Comparison of ENCODE assay signal across 22 cellular contexts in the genomic region with DNA sequence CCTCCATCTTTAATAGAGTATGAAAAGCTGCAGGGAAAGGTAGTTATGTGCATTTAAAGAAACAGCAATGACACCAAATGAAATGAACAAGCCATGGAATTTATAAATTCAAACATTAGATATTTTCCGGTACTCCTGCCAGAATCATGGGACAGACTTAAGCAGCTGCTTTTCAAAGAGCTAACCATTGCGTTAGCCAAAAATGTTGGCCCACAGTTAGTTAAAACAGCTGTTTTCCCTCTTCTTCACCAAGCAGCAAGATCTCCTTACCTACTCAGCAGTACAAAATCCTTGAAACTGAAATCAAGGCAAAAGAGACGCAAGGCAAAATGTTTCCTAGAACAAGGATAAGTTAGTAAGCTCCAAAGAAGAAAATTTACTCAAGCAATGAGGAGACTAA.
"Had no signal": no experiment of that assay in that cellular context is flagged by ENCODE, and none has a peak within 500 bp of the region (broad histone marks: within the 10 kb centered on the region; RNA-seq: fewer than 3 reads in every experiment).

No MANE protein-coding gene starts in this region.

- ATAC-seq: activated CD8-positive, alpha-beta T cell treated with anti-CD3 and anti-CD28 coated beads, Interleukin-2, amount 10 ng/mL, durations not matched to agents 7 days and 5 days; effector memory CD8-positive, alpha-beta T cell; mucosa of descending colon; natural killer cell; right lobe of liver had no signal

- DNase-seq: activated CD4-positive, alpha-beta T cell treated with anti-CD3 and anti-CD28 coated beads, Interleukin-2, amount 10 ng/mL, durations not matched to agents 24 days and 14 days; activated CD4-positive, CD25-positive, alpha-beta regulatory T cell; activated CD8-positive, alpha-beta memory T cell treated with anti-CD3 and anti-CD28 coated beads, Interleukin-2, amount 50 U/mL, for 4 hours; activated CD8-positive, alpha-beta T cell treated with anti-CD3 and anti-CD28 coated beads, Interleukin-2, amount 10 ng/mL, durations not matched to agents 7 days and 5 days; activated naive CD4-positive, alpha-beta T cell treated with Interleukin-2 at 50 U/mL for 16 hours; aorta; cerebellar nuclear complex; effector memory CD8-positive, alpha-beta T cell; foreskin fibroblast; left cardiac atrium; mammary epithelial cell; mucosa of descending colon; natural killer cell; right lobe of liver; spleen; trophoblast cell had no signal

- H3K4me3 ChIP-seq: mucosa of descending colon, prostate gland, right lobe of liver, SK-N-MC, spleen, suprapubic skin had no signal

- H3K36me3 Mint-ChIP-seq: natural killer cell had no signal

- H3K27me3 Mint-ChIP-seq: activated CD4-positive, alpha-beta T cell treated with anti-CD3 and anti-CD28 coated beads, Interleukin-2, amount 10 ng/mL, durations not matched to agents 24 days and 14 days; dendritic cell treated with granulocyte-macrophage colony-stimulating factor and Interleukin-4, amounts not matched to agents 40 ng/mL and 50 ng/mL, for 4 days; effector memory CD8-positive, alpha-beta T cell; stimulated activated naive CD8-positive, alpha-beta T cell treated with anti-CD3 and anti-CD28 coated beads, Interleukin-15, Interleukin-2, amounts not matched to agents 100 ng/mL and 50 ng/mL, for 24 hours had no signal

- H3K9me3 Mint-ChIP-seq: activated T-helper 1 cell treated with anti-CD3 and anti-CD28 coated beads, Interleukin-12 subunit alpha, Interleukin-12 subunit beta, Interleukin-2, Interleukin-4 antibody, amounts not matched to agents 30 ng/mL and 10 ng/mL and 1 ng/mL, durations not matched to agents 14 hours and 24 hours and 36 hours; dendritic cell treated with granulocyte-macrophage colony-stimulating factor and Interleukin-4, amounts not matched to agents 40 ng/mL and 50 ng/mL, for 4 days; effector memory CD8-positive, alpha-beta T cell; natural killer cell; stimulated activated naive CD8-positive, alpha-beta T cell treated with anti-CD3 and anti-CD28 coated beads, Interleukin-15, Interleukin-2, amounts not matched to agents 100 ng/mL and 50 ng/mL, for 24 hours had no signal

- H3K4me3 Mint-ChIP-seq: activated CD4-positive, alpha-beta T cell treated with anti-CD3 and anti-CD28 coated beads, Interleukin-2, amount 10 ng/mL, durations not matched to agents 24 days and 14 days; activated CD8-positive, alpha-beta T cell treated with anti-CD3 and anti-CD28 coated beads, Interleukin-2, amount 10 ng/mL, durations not matched to agents 7 days and 5 days; activated T-helper 1 cell treated with anti-CD3 and anti-CD28 coated beads, Interleukin-12 subunit alpha, Interleukin-12 subunit beta, Interleukin-2, Interleukin-4 antibody, amounts not matched to agents 30 ng/mL and 10 ng/mL and 1 ng/mL, durations not matched to agents 14 hours and 24 hours and 36 hours; dendritic cell treated with granulocyte-macrophage colony-stimulating factor and Interleukin-4, amounts not matched to agents 40 ng/mL and 50 ng/mL, for 4 days; effector memory CD8-positive, alpha-beta T cell; natural killer cell; stimulated activated naive CD8-positive, alpha-beta T cell treated with anti-CD3 and anti-CD28 coated beads, Interleukin-15, Interleukin-2, amounts not matched to agents 100 ng/mL and 50 ng/mL, for 24 hours had no signal

- H3K27ac Mint-ChIP-seq: activated CD4-positive, alpha-beta T cell treated with anti-CD3 and anti-CD28 coated beads, Interleukin-2, amount 10 ng/mL, durations not matched to agents 24 days and 14 days; activated CD8-positive, alpha-beta T cell treated with anti-CD3 and anti-CD28 coated beads, Interleukin-2, amount 10 ng/mL, durations not matched to agents 7 days and 5 days; activated T-helper 1 cell treated with anti-CD3 and anti-CD28 coated beads, Interleukin-12 subunit alpha, Interleukin-12 subunit beta, Interleukin-2, Interleukin-4 antibody, amounts not matched to agents 30 ng/mL and 10 ng/mL and 1 ng/mL, durations not matched to agents 14 hours and 24 hours and 36 hours; dendritic cell treated with granulocyte-macrophage colony-stimulating factor and Interleukin-4, amounts not matched to agents 40 ng/mL and 50 ng/mL, for 4 days; effector memory CD8-positive, alpha-beta T cell; natural killer cell; stimulated activated naive CD8-positive, alpha-beta T cell treated with anti-CD3 and anti-CD28 coated beads, Interleukin-15, Interleukin-2, amounts not matched to agents 100 ng/mL and 50 ng/mL, for 24 hours had no signal

- H3K4me1 Mint-ChIP-seq: activated CD4-positive, alpha-beta T cell treated with anti-CD3 and anti-CD28 coated beads, Interleukin-2, amount 10 ng/mL, durations not matched to agents 24 days and 14 days; natural killer cell had no signal
